Comparison of ENCODE assay signal across 10 cellular contexts in the genomic region with DNA sequence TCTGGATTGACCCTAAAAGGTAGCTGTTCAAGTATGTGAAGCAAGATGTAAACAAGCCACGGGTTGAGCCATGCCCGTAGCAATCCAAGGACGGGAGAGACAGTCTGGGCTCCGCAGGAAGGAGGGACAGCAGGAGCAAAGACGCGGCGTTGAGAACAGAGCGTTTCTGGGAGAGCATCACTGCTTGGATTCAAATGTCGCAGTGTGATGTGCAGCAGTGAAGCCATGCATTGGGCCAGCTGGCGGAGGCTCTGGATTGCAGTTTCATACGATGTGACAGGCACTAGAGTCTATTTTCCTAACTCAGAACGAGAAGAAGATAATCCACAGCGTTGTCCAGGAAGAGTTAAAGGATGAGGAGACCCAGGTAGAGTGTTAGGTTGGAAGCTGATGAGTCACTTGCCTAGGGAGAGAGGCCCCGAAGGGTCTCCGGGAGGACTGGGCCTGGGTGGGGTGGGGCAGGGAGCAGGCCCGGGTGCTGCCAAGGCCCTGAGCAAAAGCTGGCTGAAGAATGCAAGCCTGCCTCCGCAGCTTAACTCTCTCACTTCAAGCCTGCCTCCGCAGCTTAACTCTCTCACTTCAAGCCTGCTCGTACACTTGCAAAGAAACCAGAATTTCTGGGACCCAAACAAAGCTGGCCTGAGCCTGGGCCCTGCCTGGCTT. TPM values are rescaled to one million over a fixed set of nuclear protein-coding genes. Genes with fewer than 3 reads are reported as not detected.
A peak's percentile ranks its signal among the peaks of the same experiment; 100 is the strongest.
DNase-seq lines count a peak whose midpoint lies in the region; ATAC-seq and TF ChIP-seq lines count a peak whose summit lies in the region.
"Had no signal": no experiment of that assay in that cellular context is flagged by ENCODE, and none has a peak within 500 bp of the region (broad histone marks: within the 10 kb centered on the region; RNA-seq: fewer than 3 reads in every experiment).

No MANE protein-coding gene starts in this region.

- H3K27ac Mint-ChIP-seq in CD14-positive monocyte = peak overlapping the region in 6 of 7 donors; percentile 76 to 85 (median 81)
- H3K27ac Mint-ChIP-seq in activated T-cell treated with anti-CD3 and anti-CD28 coated beads, Interleukin-2, amount 50 U/mL, for 24 hours = no peak overlapping the region

- H3K27me3 ChIP-seq in ascending aorta (no peaks in the 10 kb centered on the region), rectal smooth muscle tissue (ENCODE audit: control insufficient read depth, insufficient read depth, low read length) (no peaks in the 10 kb centered on the region)
- H3K27me3 ChIP-seq: foreskin keratinocyte had no signal

- no peak overlapping the region for H3K9ac ChIP-seq in rectal smooth muscle tissue (ENCODE audit: low read length)

- TF ChIP-seq CTCF in CD14-positive monocyte (IDR thresholded peaks at IDR 0.05) (no peak), ascending aorta (IDR thresholded peaks at IDR 0.05) (no peak)

- TF ChIP-seq POLR2A in GM18505 (IDR thresholded peaks at IDR 0.05; ENCODE audit: borderline replicate concordance, extremely low read depth, insufficient read depth, insufficient read length) = no peak

- H3K4me3 Mint-ChIP-seq in CD14-positive monocyte = peak overlapping the region in 1 of 2 donors; percentile 87
- no peak overlapping the region for H3K4me3 Mint-ChIP-seq in activated T-cell treated with anti-CD3 and anti-CD28 coated beads, Interleukin-2, amount 50 U/mL, for 24 hours

- H3K27ac ChIP-seq in ascending aorta = peak overlapping the region; percentile 72 to 78
- H3K27ac ChIP-seq in rectal smooth muscle tissue (ENCODE audit: low read depth, low read length) = peak overlapping the region; percentile 87
- H3K27ac ChIP-seq: foreskin keratinocyte had no signal

- H3K27me3 Mint-ChIP-seq in CD14-positive monocyte (ENCODE audit: low read depth in 3 of 3) = peaks cover 65 to 95% (median 73%) of the 10 kb centered on the region in 3 donors
- H3K27me3 Mint-ChIP-seq in activated T-cell treated with anti-CD3 and anti-CD28 coated beads, Interleukin-2, amount 50 U/mL, for 24 hours = no peaks in the 10 kb centered on the region

- DNase-seq in CD14-positive monocyte (ENCODE audit: low spot score) (no peak), ascending aorta (ENCODE audit: low spot score in 2 of 2) (no peak), hippocampal formation (lab: John Stamatoyannopoulos, UW) (peak; percentile 54 to 64), NCI-H146 (lab: John Stamatoyannopoulos, UW) (no peak)
- no peak for DNase-seq in activated T-cell treated with anti-CD3 and anti-CD28 coated beads, Interleukin-2, amount 50 U/mL, for 24 hours
- DNase-seq: foreskin keratinocyte, naive B cell had no signal

- H3K36me3 ChIP-seq in ascending aorta = no peaks in the 10 kb centered on the region
- no peaks in the 10 kb centered on the region for H3K36me3 ChIP-seq in rectal smooth muscle tissue (ENCODE audit: control insufficient read depth, insufficient read depth, low read length)

- H3K9me3 ChIP-seq in ascending aorta = no peaks in the 10 kb centered on the region

- ATAC-seq in GM18505 (IDR thresholded peaks at IDR 0.05; ENCODE audit: unreplicated experiment) = no peak
- no peak for ATAC-seq in HG02610 (IDR thresholded peaks at IDR 0.05; ENCODE audit: unreplicated experiment)

- H3K4me1 ChIP-seq in ascending aorta = peaks cover 25 to 47% of the 10 kb centered on the region in 2 donors
- H3K4me1 ChIP-seq in rectal smooth muscle tissue (ENCODE audit: control insufficient read depth, insufficient read depth, low read length) = peaks cover 37% of the 10 kb centered on the region

- H3K36me3 Mint-ChIP-seq in CD14-positive monocyte = peaks cover 3 to 9% of the 10 kb centered on the region in 2 donors
- H3K36me3 Mint-ChIP-seq in activated T-cell treated with anti-CD3 and anti-CD28 coated beads, Interleukin-2, amount 50 U/mL, for 24 hours (ENCODE audit: low read depth) = no peaks in the 10 kb centered on the region
- H3K36me3 Mint-ChIP-seq: naive B cell had no signal

- intact Hi-C loops in CD14-positive monocyte (cut with micrococcal nuclease) = no loop called here
- intact Hi-C loops in ascending aorta (cut with DNase I) = loop anchor here (2.0 kb wide), 2 partner anchors 17 to 19 kb away; a partner anchor contains a TSS

- H3K4me3 ChIP-seq in ascending aorta (peak overlapping the region in 1 of 2 donors; percentile 36), rectal smooth muscle tissue (ENCODE audit: low read length) (peak overlapping the region; percentile 53)

- peaks cover 0 to 2% (median 0%) of the 10 kb centered on the region in 7 donors for H3K9me3 Mint-ChIP-seq in CD14-positive monocyte
- H3K9me3 Mint-ChIP-seq in activated T-cell treated with anti-CD3 and anti-CD28 coated beads, Interleukin-2, amount 50 U/mL, for 24 hours = no peaks in the 10 kb centered on the region
- H3K9me3 Mint-ChIP-seq: naive B cell had no signal

- peaks cover 33% of the 10 kb centered on the region for H3K4me1 Mint-ChIP-seq in CD14-positive monocyte
- H3K4me1 Mint-ChIP-seq in activated T-cell treated with anti-CD3 and anti-CD28 coated beads, Interleukin-2, amount 50 U/mL, for 24 hours (ENCODE audit: low read depth) = peaks cover 33% of the 10 kb centered on the region

RNA-seq across cellular contexts. Expression of a gene that starts 17.7 kb away (rescaled TPM):
- under 1 TPM; 0.08 to 0.21 TPM for polyA plus RNA-seq in CD14-positive monocyte
- total RNA-seq in ascending aorta = 56.9 TPM

RNA-seq across cellular contexts. Expression of a gene that starts 29.7 kb away (rescaled TPM):
- polyA plus RNA-seq in CD14-positive monocyte = 1 to 10 TPM; 9.0 to 9.7 TPM
- 2.3 TPM for total RNA-seq in ascending aorta

RNA-seq across cellular contexts. Expression of a gene that starts 43.7 kb away (rescaled TPM):
- not detected for polyA plus RNA-seq in CD14-positive monocyte
- total RNA-seq in ascending aorta = 4.0 TPM

Comparison
In these comparisons a context has a peak if more than half of its experiments do, and no peak if none do; other contexts are left out.
1. DNase-seq: peak in hippocampal formation (2 of 2); none in CD14-positive monocyte (single experiment), ascending aorta (0 of 2), NCI-H146 (single experiment) and activated T-cell treated with anti-CD3 and anti-CD28 coated beads, Interleukin-2, amount 50 U/mL, for 24 hours (single experiment).